In genomic region chr4:6984611-6985115, GRCh38 we compare ENCODE assay signal across 12 cellular contexts. TPM values are rescaled to one million over a fixed set of nuclear protein-coding genes. Genes with fewer than 3 reads are reported as not detected.
A peak's percentile ranks its signal among the peaks of the same experiment; 100 is the strongest.
DNase-seq lines count a peak whose midpoint lies in the region; ATAC-seq and TF ChIP-seq lines count a peak whose summit lies in the region.
"Had no signal": no experiment of that assay in that cellular context is flagged by ENCODE, and none has a peak within 500 bp of the region (broad histone marks: within the 10 kb centered on the region; RNA-seq: fewer than 3 reads in every experiment).

No MANE protein-coding gene starts in this region.

- H3K4me1 Mint-ChIP-seq in activated CD8-positive, alpha-beta T cell treated with anti-CD3 and anti-CD28 coated beads, Interleukin-2, amount 10 ng/mL, durations not matched to agents 7 days and 5 days (ENCODE audit: low read depth): peaks cover 48% of the 10 kb centered on the region
- H3K4me1 Mint-ChIP-seq in activated CD8-positive, alpha-beta T cell treated with anti-CD3 and anti-CD28 coated beads for 36 hours (ENCODE audit: low read depth): peaks cover 49% of the 10 kb centered on the region
- H3K4me1 Mint-ChIP-seq in IgD-negative memory B cell: peaks cover 42 to 54% (median 52%) of the 10 kb centered on the region in 3 donors
- peaks cover 72% of the 10 kb centered on the region for H3K4me1 Mint-ChIP-seq in dendritic cell treated with granulocyte-macrophage colony-stimulating factor and Interleukin-4, amounts not matched to agents 40 ng/mL and 50 ng/mL, for 4 days (ENCODE audit: low read depth)

- WGBS in psoas muscle, 3 donors: 48 to 67% (median 55%) methylated on average over 12 of the region's 12 CpGs

- H3K4me3 Mint-ChIP-seq in activated CD8-positive, alpha-beta T cell treated with anti-CD3 and anti-CD28 coated beads, Interleukin-2, amount 10 ng/mL, durations not matched to agents 7 days and 5 days: peak overlapping the region; percentile 29
- H3K4me3 Mint-ChIP-seq in activated CD8-positive, alpha-beta T cell treated with anti-CD3 and anti-CD28 coated beads for 36 hours: no peak overlapping the region
- peak overlapping the region in 2 of 4 donors; percentile 72 to 96 for H3K4me3 Mint-ChIP-seq in IgD-negative memory B cell
- no peak overlapping the region for H3K4me3 Mint-ChIP-seq in dendritic cell treated with granulocyte-macrophage colony-stimulating factor and Interleukin-4, amounts not matched to agents 40 ng/mL and 50 ng/mL, for 4 days

- H3K9me3 ChIP-seq in psoas muscle: no peaks in the 10 kb centered on the region
- H3K9me3 ChIP-seq: left lung, ovary had no signal

- no peak for TF ChIP-seq CTCF in activated CD8-positive, alpha-beta T cell treated with anti-CD3 and anti-CD28 coated beads for 36 hours (IDR thresholded peaks at IDR 0.05)
- TF ChIP-seq CTCF in psoas muscle (IDR thresholded peaks at IDR 0.05): no peak

- no peaks in the 10 kb centered on the region for H3K9me3 Mint-ChIP-seq in activated CD8-positive, alpha-beta T cell treated with anti-CD3 and anti-CD28 coated beads, Interleukin-2, amount 10 ng/mL, durations not matched to agents 7 days and 5 days (ENCODE audit: insufficient read depth)
- no peaks in the 10 kb centered on the region for H3K9me3 Mint-ChIP-seq in activated CD8-positive, alpha-beta T cell treated with anti-CD3 and anti-CD28 coated beads for 36 hours
- no peaks in the 10 kb centered on the region for H3K9me3 Mint-ChIP-seq in IgD-negative memory B cell
- H3K9me3 Mint-ChIP-seq in dendritic cell treated with granulocyte-macrophage colony-stimulating factor and Interleukin-4, amounts not matched to agents 40 ng/mL and 50 ng/mL, for 4 days: no peaks in the 10 kb centered on the region

- no peak for ATAC-seq in activated CD8-positive, alpha-beta T cell treated with anti-CD3 and anti-CD28 coated beads, Interleukin-2, amount 10 ng/mL, durations not matched to agents 7 days and 5 days
- ATAC-seq in activated CD8-positive, alpha-beta T cell treated with anti-CD3 and anti-CD28 coated beads for 36 hours: no peak
- ATAC-seq in psoas muscle: no peak
- ATAC-seq in GM18502 (IDR thresholded peaks at IDR 0.05; ENCODE audit: poor library complexity, unreplicated experiment): no peak
- ATAC-seq: left lung had no signal

- H3K36me3 ChIP-seq in psoas muscle (ENCODE audit: insufficient read depth in 1 of 2, low read depth in 1 of 2): no peaks in the 10 kb centered on the region
- H3K36me3 ChIP-seq: left lung, ovary had no signal

- H3K4me1 ChIP-seq in psoas muscle: peaks cover 55% of the 10 kb centered on the region

- H3K27ac Mint-ChIP-seq in activated CD8-positive, alpha-beta T cell treated with anti-CD3 and anti-CD28 coated beads, Interleukin-2, amount 10 ng/mL, durations not matched to agents 7 days and 5 days: no peak overlapping the region
- no peak overlapping the region for H3K27ac Mint-ChIP-seq in activated CD8-positive, alpha-beta T cell treated with anti-CD3 and anti-CD28 coated beads for 36 hours
- H3K27ac Mint-ChIP-seq in IgD-negative memory B cell: peak overlapping the region in 2 of 3 donors; percentile 51 to 91
- peak overlapping the region; percentile 80 for H3K27ac Mint-ChIP-seq in dendritic cell treated with granulocyte-macrophage colony-stimulating factor and Interleukin-4, amounts not matched to agents 40 ng/mL and 50 ng/mL, for 4 days

- CTCF ChIA-PET in activated CD8-positive, alpha-beta T cell treated with anti-CD3 and anti-CD28 coated beads, Interleukin-2, amount 10 ng/mL, durations not matched to agents 7 days and 5 days (lab: Charles Lee): interaction anchor here (0.7 to 3.3 kb wide), 6 partner anchors 10 to 85 kb away, joined by 3 to 24 read pairs (median 4); a partner anchor contains a TSS
- CTCF ChIA-PET in activated CD8-positive, alpha-beta T cell treated with anti-CD3 and anti-CD28 coated beads for 36 hours (lab: Charles Lee): interaction anchor here (0.7 to 3.4 kb wide), 6 partner anchors 10 to 264 kb away, joined by 3 to 20 read pairs (median 4); no protein-coding TSS in a partner anchor

- H3K27me3 Mint-ChIP-seq in activated CD8-positive, alpha-beta T cell treated with anti-CD3 and anti-CD28 coated beads, Interleukin-2, amount 10 ng/mL, durations not matched to agents 7 days and 5 days (ENCODE audit: low read depth): no peaks in the 10 kb centered on the region
- H3K27me3 Mint-ChIP-seq in activated CD8-positive, alpha-beta T cell treated with anti-CD3 and anti-CD28 coated beads for 36 hours: no peaks in the 10 kb centered on the region
- H3K27me3 Mint-ChIP-seq in IgD-negative memory B cell: no peaks in the 10 kb centered on the region
- no peaks in the 10 kb centered on the region for H3K27me3 Mint-ChIP-seq in dendritic cell treated with granulocyte-macrophage colony-stimulating factor and Interleukin-4, amounts not matched to agents 40 ng/mL and 50 ng/mL, for 4 days

- peaks cover 16% of the 10 kb centered on the region for H3K36me3 Mint-ChIP-seq in activated CD8-positive, alpha-beta T cell treated with anti-CD3 and anti-CD28 coated beads, Interleukin-2, amount 10 ng/mL, durations not matched to agents 7 days and 5 days (ENCODE audit: low read depth)
- peaks cover 16% of the 10 kb centered on the region for H3K36me3 Mint-ChIP-seq in activated CD8-positive, alpha-beta T cell treated with anti-CD3 and anti-CD28 coated beads for 36 hours (ENCODE audit: low read depth)
- H3K36me3 Mint-ChIP-seq in IgD-negative memory B cell: peaks cover 3% of the 10 kb centered on the region
- peaks cover 49% of the 10 kb centered on the region for H3K36me3 Mint-ChIP-seq in dendritic cell treated with granulocyte-macrophage colony-stimulating factor and Interleukin-4, amounts not matched to agents 40 ng/mL and 50 ng/mL, for 4 days (ENCODE audit: low read depth)

- H3K27me3 ChIP-seq in psoas muscle (ENCODE audit: insufficient read depth in 3 of 3, low read length in 2 of 3): no peaks in the 10 kb centered on the region
- H3K27me3 ChIP-seq: left lung, ovary had no signal

- no peak for DNase-seq in activated CD8-positive, alpha-beta T cell treated with anti-CD3 and anti-CD28 coated beads, Interleukin-2, amount 10 ng/mL, durations not matched to agents 7 days and 5 days
- no peak for DNase-seq in activated CD8-positive, alpha-beta T cell treated with anti-CD3 and anti-CD28 coated beads for 36 hours
- DNase-seq in psoas muscle (no peak), NCI-H774 (lab: John Stamatoyannopoulos, UW) (no peak), NCI-H187 (lab: John Stamatoyannopoulos, UW) (no peak)
- DNase-seq: head of caudate nucleus, left lung, NCI-H1694 treated with DMSO at 0.1 percent for 48 hours, ovary had no signal

- H3K27ac ChIP-seq in psoas muscle: peak overlapping the region; percentile 87
- H3K27ac ChIP-seq: ovary had no signal

- POLR2A ChIA-PET in activated CD8-positive, alpha-beta T cell treated with anti-CD3 and anti-CD28 coated beads, Interleukin-2, amount 10 ng/mL, durations not matched to agents 7 days and 5 days (lab: Charles Lee): interaction anchor here (0.9 to 1.3 kb wide), 3 partner anchors 14 to 203 kb away, joined by 3 to 6 read pairs (median 3); no protein-coding TSS in a partner anchor
- POLR2A ChIA-PET in activated CD8-positive, alpha-beta T cell treated with anti-CD3 and anti-CD28 coated beads for 36 hours (lab: Charles Lee): interaction anchor here (0.6 to 1.3 kb wide), 4 partner anchors 49 to 135 kb away, joined by 3 to 4 read pairs (median 3); partner anchors contain the start of gene TBC1D14

- intact Hi-C loops in activated CD8-positive, alpha-beta T cell treated with anti-CD3 and anti-CD28 coated beads for 36 hours (cut with micrococcal nuclease): no loop called here
- intact Hi-C loops in dendritic cell treated with granulocyte-macrophage colony-stimulating factor and Interleukin-4, amounts not matched to agents 40 ng/mL and 50 ng/mL, for 4 days (cut with micrococcal nuclease): loop anchor here (5.0 kb wide), 2 partner anchors 83 to 267 kb away; partner anchors contain the start of genes BLOC1S4 and GRPEL1
- intact Hi-C loops in psoas muscle (cut with DNase I): loop anchor here (5.0 to 10.0 kb wide), 5 partner anchors 58 to 270 kb away; partner anchors contain the start of genes BLOC1S4 (in 1 of the 2), GRPEL1 (in 1 of the 2) and TADA2B (in 1 of the 2)

- peak overlapping the region; percentile 67 for H3K4me3 ChIP-seq in psoas muscle
- H3K4me3 ChIP-seq: left lung, ovary had no signal

RNA-seq across cellular contexts. Expression of gene TADA2B, which starts 58.5 kb away (rescaled TPM):
- 10 to 100 TPM; 16.6 to 16.8 TPM for total RNA-seq in activated CD8-positive, alpha-beta T cell treated with anti-CD3 and anti-CD28 coated beads, Interleukin-2, amount 10 ng/mL, durations not matched to agents 7 days and 5 days
- 10 to 100 TPM in 1 of 2 experiments, 1 to 10 TPM in 1; 7.7 to 10.0 TPM for total RNA-seq in activated CD8-positive, alpha-beta T cell treated with anti-CD3 and anti-CD28 coated beads for 36 hours
- 4.7 TPM for polyA plus RNA-seq in IgD-negative memory B cell
- 10 to 100 TPM; 43.0 to 70.3 (median 54.7) TPM for total RNA-seq in psoas muscle
- polyA plus RNA-seq in psoas muscle: 10 to 100 TPM; 21.0 to 63.3 (median 26.4) TPM

Comparison
In these comparisons a context has a peak if more than half of its experiments do, and no peak if none do; other contexts are left out.
1. H3K27ac Mint-ChIP-seq: peak in IgD-negative memory B cell (2 of 3) and dendritic cell treated with granulocyte-macrophage colony-stimulating factor and Interleukin-4, amounts not matched to agents 40 ng/mL and 50 ng/mL, for 4 days (single experiment); none in activated CD8-positive, alpha-beta T cell treated with anti-CD3 and anti-CD28 coated beads, Interleukin-2, amount 10 ng/mL, durations not matched to agents 7 days and 5 days (single experiment) and activated CD8-positive, alpha-beta T cell treated with anti-CD3 and anti-CD28 coated beads for 36 hours (single experiment).